12 cellular contexts compared by ENCODE assay signal in genomic region chr2:57696016-57696415, GRCh38.
DNase-seq lines count a peak whose midpoint lies in the region; ATAC-seq lines count a peak whose summit lies in the region.
"Had no signal": no experiment of that assay in that cellular context is flagged by ENCODE, and none has a peak within 500 bp of the region (broad histone marks: within the 10 kb centered on the region; RNA-seq: fewer than 3 reads in every experiment).

No MANE protein-coding gene starts in this region.

- H3K9ac ChIP-seq in adipocyte (ENCODE audit: low read length): no peak overlapping the region

- no peaks in the 10 kb centered on the region for H3K27me3 ChIP-seq in adipocyte (replicated peaks; ENCODE audit: control insufficient read depth, insufficient read depth, low read length)

- peaks cover 1% of the 10 kb centered on the region for H3K9me3 ChIP-seq in adipocyte (ENCODE audit: control insufficient read depth, low read length)

- in situ Hi-C loops in Caki2 (cut with HindIII; ENCODE audit: low pct_unique_long_range_greater_than_20kb, low sequenced_read_pairs): no loop called here

- ATAC-seq in GM18511 (IDR thresholded peaks at IDR 0.05; ENCODE audit: unreplicated experiment) (no peak), GM19035 (IDR thresholded peaks at IDR 0.05; ENCODE audit: unreplicated experiment) (no peak), GM21723 (IDR thresholded peaks at IDR 0.05; ENCODE audit: unreplicated experiment) (no peak)
- ATAC-seq: natural killer cell treated with Interleukin-12 subunit alpha and Interleukin-12 subunit beta and Interleukin-15 and Interleukin-18, amount 100 ng/mL, for 72 hours; sciatic nerve had no signal

- DNase-seq in Caki2 (ENCODE audit: low read depth): peak; percentile 33
- peak; percentile 9 for DNase-seq in HS-5 (ENCODE audit: low read depth)
- DNase-seq in adipocyte (ENCODE audit: low read depth): peak; percentile 62
- DNase-seq in kidney tubule cell (ENCODE audit: low spot score): peak; percentile 60
- DNase-seq in effector CD8-positive, alpha-beta T cell (lab: John Stamatoyannopoulos, UW): no peak
- DNase-seq: activated naive CD4-positive, alpha-beta T cell treated with anti-CD3 and anti-CD28 coated beads, Interleukin-2, amount 50 U/mL, for 16 hours; Right ventricle myocardium superior had no signal

- peaks cover 2% of the 10 kb centered on the region for H3K4me1 ChIP-seq in adipocyte (ENCODE audit: control insufficient read depth, insufficient read depth, low read length)

- H3K36me3 ChIP-seq in adipocyte (ENCODE audit: control insufficient read depth, insufficient read depth, low read length, severe bottlenecking): no peaks in the 10 kb centered on the region

- no peak overlapping the region for H3K4me3 ChIP-seq in adipocyte (ENCODE audit: low read length)
